20 cellular contexts compared by ENCODE assay signal in the genomic region with DNA sequence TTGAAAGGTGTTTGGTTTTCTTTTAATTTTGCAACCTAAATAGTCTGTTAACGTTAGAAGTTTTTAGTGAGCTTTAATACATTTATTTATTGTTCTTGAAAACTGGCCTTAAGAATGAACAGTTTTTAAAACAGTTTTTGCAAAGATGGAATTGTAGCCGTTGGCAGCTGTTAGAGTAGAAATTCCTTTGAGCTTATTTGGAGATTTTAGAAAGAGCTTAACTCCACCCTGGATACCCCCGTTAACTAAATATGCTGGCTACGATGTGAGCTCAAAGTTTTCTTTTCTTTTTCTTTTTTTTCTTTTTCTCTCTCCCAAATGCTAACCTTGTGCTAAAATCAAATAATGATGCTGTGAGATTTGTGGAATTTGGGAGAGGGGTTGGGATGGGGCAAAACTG.
DNase-seq lines count a peak whose midpoint lies in the region; ATAC-seq, FAIRE-seq and TF ChIP-seq lines count a peak whose summit lies in the region.
"Had no signal": no experiment of that assay in that cellular context is flagged by ENCODE, and none has a peak within 500 bp of the region (broad histone marks: within the 10 kb centered on the region; RNA-seq: fewer than 3 reads in every experiment).

No MANE protein-coding gene starts in this region.

- no peak for TF ChIP-seq POLR2A in gastroesophageal sphincter (IDR thresholded peaks at IDR 0.05)

- H3K27ac ChIP-seq in SJCRH30 (peak overlapping the region; percentile 74), gastroesophageal sphincter (no peak overlapping the region)
- H3K27ac ChIP-seq: PC-9 had no signal

- peak; percentile 7 for DNase-seq in AG08395 (ENCODE audit: low spot score)
- DNase-seq in SJCRH30, result peak in 1 of 2 experiments; percentile 75
- no peak for DNase-seq in DMS79 (lab: John Stamatoyannopoulos, UW)
- no peak for DNase-seq in left ventricle myocardium superior
- no peak for DNase-seq in RPMI8226
- DNase-seq: 8988T, C1 segment of cervical spinal cord, GF-D8, H7, KG1, NCI-H1048, NCI-H2107, NCI-H2227 treated with DMSO at 0.1 percent for 48 hours, PC-9 had no signal

- peak overlapping the region in 1 of 3 experiments; percentile 13 for H3K4me3 Mint-ChIP-seq in nephron

- FAIRE-seq in endometrium (lab: Jason Lieb, UNC), result peak; percentile 67
- FAIRE-seq: GM12892, GM19239 had no signal

- H3K9me3 Mint-ChIP-seq in nephron, result peaks cover 9% of the 10 kb centered on the region

- H3K27ac Mint-ChIP-seq in nephron, result peak overlapping the region; percentile 41 to 74 (median 51)

- H3K4me1 ChIP-seq in SJCRH30 (peaks cover 30% of the 10 kb centered on the region), gastroesophageal sphincter (peaks cover 0 to 21% (median 2%) of the 10 kb centered on the region in 3 donors)

- H3K36me3 Mint-ChIP-seq in nephron (ENCODE audit: low read depth), result peaks cover 19% of the 10 kb centered on the region

- H3K9me3 ChIP-seq in SJCRH30 (replicated peaks) (0 out of 2 replicates have a peak, but pooled peaks cover 3% of the 10 kb centered on the region), gastroesophageal sphincter (no peaks in the 10 kb centered on the region)

- intact Hi-C loops in left ventricle myocardium superior (cut with micrococcal nuclease), result no loop called here

- peak overlapping the region; percentile 41 for H3K4me3 ChIP-seq in SJCRH30
- no peak overlapping the region for H3K4me3 ChIP-seq in gastroesophageal sphincter
- H3K4me3 ChIP-seq: PC-9 had no signal

- no peak for ATAC-seq in gastroesophageal sphincter
- ATAC-seq in left ventricle myocardium superior, result no peak
- ATAC-seq: Right ventricle myocardium inferior had no signal

- no peaks in the 10 kb centered on the region; the same call in 1 of the 2 replicates for H3K36me3 ChIP-seq in SJCRH30
- no peaks in the 10 kb centered on the region for H3K36me3 ChIP-seq in gastroesophageal sphincter

- no peak for TF ChIP-seq EP300 in gastroesophageal sphincter (IDR thresholded peaks at IDR 0.05)

- WGBS in gastroesophageal sphincter (ENCODE audit: low coverage in 1 of 2), 2 donors, result 5 to 10% methylated on average over 4 of the region's 4 CpGs

- H3K27me3 Mint-ChIP-seq in nephron (ENCODE audit: low read depth), result no peaks in the 10 kb centered on the region

- H3K27me3 ChIP-seq in SJCRH30 (no peaks in the 10 kb centered on the region), gastroesophageal sphincter (no peaks in the 10 kb centered on the region)

- TF ChIP-seq CTCF in nephron (IDR thresholded peaks at IDR 0.05; ENCODE audit: unreplicated experiment in 3 of 3), result no peak
- TF ChIP-seq CTCF in gastroesophageal sphincter (IDR thresholded peaks at IDR 0.05), result no peak

- peaks cover 22% of the 10 kb centered on the region for H3K4me1 Mint-ChIP-seq in nephron
